24 cellular contexts compared by ENCODE assay signal in the genomic region with DNA sequence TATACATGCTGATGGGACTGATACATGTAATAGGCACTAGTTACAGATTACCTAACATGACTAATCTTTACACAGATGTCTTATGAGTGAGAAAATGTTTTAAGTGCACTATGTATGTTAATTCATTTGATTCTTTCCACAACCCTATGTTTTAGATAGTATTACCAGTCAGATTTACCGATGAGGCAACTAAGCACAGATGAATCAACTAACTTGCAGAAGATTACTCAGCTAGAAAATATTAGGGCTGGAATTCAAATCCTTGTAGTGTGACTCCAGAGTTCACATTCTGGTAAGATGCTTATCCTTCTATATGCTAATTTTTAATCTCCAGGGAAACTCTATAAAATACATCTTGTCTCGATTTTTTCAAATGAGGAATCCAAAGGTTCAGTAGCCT.
DNase-seq lines count a peak whose midpoint lies in the region; ATAC-seq, FAIRE-seq and TF ChIP-seq lines count a peak whose summit lies in the region.
"Had no signal": no experiment of that assay in that cellular context is flagged by ENCODE, and none has a peak within 500 bp of the region (broad histone marks: within the 10 kb centered on the region; RNA-seq: fewer than 3 reads in every experiment).

No MANE protein-coding gene starts in this region.

- POLR2A ChIA-PET in AG04450 (lab: Yijun Ruan, JAX): no interaction called here
- POLR2A ChIA-PET in PC-3 (lab: Charles Lee; ENCODE audit: unreplicated experiment): no interaction called here

- H3K27me3 Mint-ChIP-seq in T-helper 17 cell: no peaks in the 10 kb centered on the region
- H3K27me3 Mint-ChIP-seq: brain; CD4-positive, alpha-beta T cell had no signal

- no peaks in the 10 kb centered on the region for H3K27me3 ChIP-seq in AG04450 (ENCODE audit: control insufficient read depth, insufficient read depth, low read length)
- H3K27me3 ChIP-seq in PC-3 (ENCODE audit: low read length): no peaks in the 10 kb centered on the region
- no peaks in the 10 kb centered on the region for H3K27me3 ChIP-seq in bronchial epithelial cell (ENCODE audit: control insufficient read depth, insufficient read depth, low read length)
- H3K27me3 ChIP-seq in MM.1S (replicated peaks; ENCODE audit: insufficient read depth, low read length): no peaks in the 10 kb centered on the region
- no peaks in the 10 kb centered on the region for H3K27me3 ChIP-seq in effector memory CD4-positive, alpha-beta T cell (replicated peaks; ENCODE audit: control insufficient read depth, insufficient read depth, low read length, poor library complexity, severe bottlenecking)
- H3K27me3 ChIP-seq: neural progenitor cell, spleen, vagina had no signal

- no peak for TF ChIP-seq CTCF in AG04450 (IDR thresholded peaks at IDR 0.05; ENCODE audit: low read depth, low read length)
- TF ChIP-seq CTCF in PC-3 (conservative IDR thresholded peaks at IDR 0.05; ENCODE audit: low read depth, low read length): no peak
- TF ChIP-seq CTCF in bronchial epithelial cell (IDR thresholded peaks at IDR 0.05; ENCODE audit: insufficient read depth, low read length, severe bottlenecking): no peak
- TF ChIP-seq CTCF in MM.1S (IDR thresholded peaks at IDR 0.05; ENCODE audit: low read length): no peak

- FAIRE-seq in bronchial epithelial cell (lab: Jason Lieb, UNC): no peak

- no peak overlapping the region for H3K4me3 Mint-ChIP-seq in T-helper 17 cell
- H3K4me3 Mint-ChIP-seq: brain; CD4-positive, alpha-beta T cell; neural progenitor cell; T-helper 1 cell treated with Interleukin-12 subunit alpha and Interleukin-12 subunit beta and Interleukin-4 antibody, amounts not matched to agents 30 μg/mL and 1 μg/mL, for 36 hours had no signal

- H3K4me1 ChIP-seq in PC-3 (ENCODE audit: insufficient read depth, low read length): peaks cover 10% of the 10 kb centered on the region; the same call in 1 of the 2 replicates
- no peaks in the 10 kb centered on the region for H3K4me1 ChIP-seq in MM.1S (ENCODE audit: low read length)
- no peaks in the 10 kb centered on the region for H3K4me1 ChIP-seq in effector memory CD4-positive, alpha-beta T cell (ENCODE audit: control insufficient read depth, insufficient read depth, low read length, poor library complexity, severe bottlenecking)
- H3K4me1 ChIP-seq: neural progenitor cell, prostate gland, spleen, vagina had no signal

- H4K20me1 ChIP-seq in PC-3 (ENCODE audit: low read length): no peaks in the 10 kb centered on the region
- no peaks in the 10 kb centered on the region for H4K20me1 ChIP-seq in MM.1S (ENCODE audit: insufficient read depth, low read length)

- CTCF ChIA-PET in AG04450 (lab: Charles Lee) (no interaction called here), PC-3 (lab: Charles Lee) (no interaction called here)

- H3K36me3 ChIP-seq in PC-3 (ENCODE audit: low read depth, low read length) (no peaks in the 10 kb centered on the region), bronchial epithelial cell (ENCODE audit: control insufficient read depth, insufficient read depth, low read length) (no peaks in the 10 kb centered on the region), MM.1S (replicated peaks; ENCODE audit: insufficient read depth, low read length) (no peaks in the 10 kb centered on the region)
- no peaks in the 10 kb centered on the region for H3K36me3 ChIP-seq in effector memory CD4-positive, alpha-beta T cell (ENCODE audit: control insufficient read depth, insufficient read depth, low read length)
- H3K36me3 ChIP-seq: neural progenitor cell, prostate gland, spleen, vagina, WERI-Rb-1 had no signal

- H3F3A ChIP-seq in PC-3 (ENCODE audit: low read length, unreplicated experiment) (no peaks in the 10 kb centered on the region), MM.1S (ENCODE audit: insufficient read depth, low read length) (no peaks in the 10 kb centered on the region)

- no peaks in the 10 kb centered on the region for H3K9me3 ChIP-seq in AG04450 (ENCODE audit: control insufficient read depth, insufficient read depth, low read length)
- no peaks in the 10 kb centered on the region for H3K9me3 ChIP-seq in PC-3 (ENCODE audit: low read length)
- H3K9me3 ChIP-seq in MM.1S (replicated peaks; ENCODE audit: insufficient read depth, low read length): no peaks in the 10 kb centered on the region
- no peaks in the 10 kb centered on the region for H3K9me3 ChIP-seq in T-helper 17 cell (ENCODE audit: control insufficient read depth, low read length, poor library complexity, severe bottlenecking)
- H3K9me3 ChIP-seq in effector memory CD4-positive, alpha-beta T cell (ENCODE audit: control insufficient read depth, low read length): no peaks in the 10 kb centered on the region
- H3K9me3 ChIP-seq: mucosa of descending colon, prostate gland, vagina had no signal

- H3K4me2 ChIP-seq in PC-3 (ENCODE audit: low read length): no peak overlapping the region
- H3K4me2 ChIP-seq in MM.1S (ENCODE audit: low read depth, low read length): no peak overlapping the region
- H3K4me2 ChIP-seq: neural progenitor cell had no signal

- DNase-seq in AG04450 (ENCODE audit: low read depth, low spot score) (peak; percentile 20), PC-3 (peak; percentile 76), bronchial epithelial cell (ENCODE audit: low read depth) (peak; percentile 25), iris pigment epithelial cell (ENCODE audit: low read depth) (peak; percentile 32), MM.1S (no peak), T-helper 17 cell (no peak)
- no peak for DNase-seq in effector memory CD4-positive, alpha-beta T cell
- DNase-seq: activated naive CD4-positive, alpha-beta T cell treated with anti-CD3 and anti-CD28 coated beads, Interleukin-2, amount 50 U/mL, for 16 hours; CD4-positive, alpha-beta T cell; erythroblast; mucosa of descending colon; NCI-H1417; NCI-H2107; NCI-H524 treated with DMSO at 0.1 percent for 48 hours; SHP77; spleen; substantia nigra; WERI-Rb-1 had no signal

- ATAC-seq in PC-3: peak; percentile 91
- no peak for ATAC-seq in HG02885 (IDR thresholded peaks at IDR 0.05; ENCODE audit: poor library complexity, unreplicated experiment)
- ATAC-seq in T-helper 17 cell: no peak
- ATAC-seq: mucosa of descending colon had no signal

- no TSS peak for BruUV-seq in PC-3 (replicated peaks; lab: Mats Ljungman, UMichigan)

- intact Hi-C loops in PC-3 (cut with micrococcal nuclease): no loop called here

- H3K4me1 Mint-ChIP-seq in T-helper 17 cell: no peaks in the 10 kb centered on the region
- H3K4me1 Mint-ChIP-seq: brain had no signal

- no peaks in the 10 kb centered on the region for H3K79me2 ChIP-seq in PC-3 (ENCODE audit: low read length)
- H3K79me2 ChIP-seq in MM.1S (ENCODE audit: low read length): no peaks in the 10 kb centered on the region

- no peaks in the 10 kb centered on the region for H3K9me2 ChIP-seq in PC-3 (replicated peaks; ENCODE audit: low read length)
- H3K9me2 ChIP-seq in MM.1S (replicated peaks; ENCODE audit: insufficient read depth, low read length): no peaks in the 10 kb centered on the region

- H3K9ac ChIP-seq in PC-3 (ENCODE audit: low read length) (no peak overlapping the region), MM.1S (ENCODE audit: low read length) (no peak overlapping the region)
- H3K9ac ChIP-seq: neural progenitor cell had no signal

- H3K4me3 ChIP-seq in AG04450 (ENCODE audit: low read depth, low read length) (no peak overlapping the region), PC-3 (ENCODE audit: low read length) (no peak overlapping the region), bronchial epithelial cell (ENCODE audit: low read depth, low read length) (no peak overlapping the region), MM.1S (ENCODE audit: low read length) (no peak overlapping the region)
- H3K4me3 ChIP-seq in effector memory CD4-positive, alpha-beta T cell (ENCODE audit: insufficient read depth, low read depth, low read length, poor library complexity, severe bottlenecking): no peak overlapping the region
- H3K4me3 ChIP-seq: mucosa of descending colon, neural progenitor cell, prostate gland, spleen, vagina had no signal

- H2AFZ ChIP-seq in PC-3 (ENCODE audit: low read length) (no peak overlapping the region), MM.1S (ENCODE audit: low read length) (no peak overlapping the region)
- H2AFZ ChIP-seq: neural progenitor cell had no signal

- H3K27ac ChIP-seq in AG04450 (ENCODE audit: low read depth, low read length): no peak overlapping the region
- H3K27ac ChIP-seq in PC-3 (ENCODE audit: low read length): no peak overlapping the region
- H3K27ac ChIP-seq in MM.1S (ENCODE audit: low read length): no peak overlapping the region
- no peak overlapping the region for H3K27ac ChIP-seq in effector memory CD4-positive, alpha-beta T cell (ENCODE audit: insufficient read depth, low read length, poor library complexity, severe bottlenecking)
- H3K27ac ChIP-seq: neural progenitor cell, prostate gland, spleen, vagina, WERI-Rb-1 had no signal

- no peak overlapping the region for H3K27ac Mint-ChIP-seq in T-helper 17 cell
- H3K27ac Mint-ChIP-seq: brain; CD4-positive, alpha-beta T cell; neural progenitor cell; T-helper 1 cell treated with Interleukin-12 subunit alpha and Interleukin-12 subunit beta and Interleukin-4 antibody, amounts not matched to agents 30 μg/mL and 1 μg/mL, for 36 hours had no signal

- H3K36me3 Mint-ChIP-seq in T-helper 17 cell (ENCODE audit: low read depth): no peaks in the 10 kb centered on the region
- H3K36me3 Mint-ChIP-seq: brain, neural progenitor cell had no signal

Comparison
In these comparisons a context has a peak if more than half of its experiments do, and no peak if none do; other contexts are left out.
1. DNase-seq: peak in AG04450 (single experiment), PC-3 (single experiment), bronchial epithelial cell (single experiment) and iris pigment epithelial cell (single experiment); none in MM.1S (single experiment), T-helper 17 cell (0 of 3) and effector memory CD4-positive, alpha-beta T cell (0 of 3).